9 cellular contexts compared by ENCODE assay signal in genomic region chr6:156795825-156796224, GRCh38. TPM values are rescaled to one million over a fixed set of nuclear protein-coding genes. Genes with fewer than 3 reads are reported as not detected.
A peak's percentile ranks its signal among the peaks of the same experiment; 100 is the strongest.
DNase-seq lines count a peak whose midpoint lies in the region; TF ChIP-seq lines count a peak whose summit lies in the region.
"Had no signal": no experiment of that assay in that cellular context is flagged by ENCODE, and none has a peak within 500 bp of the region (broad histone marks: within the 10 kb centered on the region; RNA-seq: fewer than 3 reads in every experiment).

No MANE protein-coding gene starts in this region.

- TF ChIP-seq CTCF in coronary artery (IDR thresholded peaks at IDR 0.05) = no peak
- no peak for TF ChIP-seq CTCF in nephron progenitor cell (IDR thresholded peaks at IDR 0.05)
- no peak for TF ChIP-seq CTCF in MM.1S (IDR thresholded peaks at IDR 0.05; ENCODE audit: low read length)

- H3K9ac ChIP-seq in MM.1S (ENCODE audit: low read length) = no peak overlapping the region

- H3K27ac Mint-ChIP-seq in nephron progenitor cell = peak overlapping the region; percentile 5

- H3K4me3 ChIP-seq in coronary artery = peak overlapping the region; percentile 1
- H3K4me3 ChIP-seq in MM.1S (ENCODE audit: low read length) = no peak overlapping the region

- peaks cover 63% of the 10 kb centered on the region for H3K4me1 Mint-ChIP-seq in nephron progenitor cell

- no peak overlapping the region for H2AFZ ChIP-seq in MM.1S (ENCODE audit: low read length)

- H4K20me1 ChIP-seq in MM.1S (ENCODE audit: insufficient read depth, low read length) = no peaks in the 10 kb centered on the region; the same call in 1 of the 2 replicates

- H3K79me2 ChIP-seq in MM.1S (ENCODE audit: low read length) = peaks cover 98% of the 10 kb centered on the region

- peaks cover 3% of the 10 kb centered on the region for H3K27me3 Mint-ChIP-seq in nephron progenitor cell (ENCODE audit: low read depth, poor library complexity)

- H3K9me3 ChIP-seq in MM.1S (replicated peaks; ENCODE audit: insufficient read depth, low read length) = no peaks in the 10 kb centered on the region

- peaks cover 15% of the 10 kb centered on the region for H3K36me3 Mint-ChIP-seq in nephron progenitor cell (ENCODE audit: low read depth)

- H3K27me3 ChIP-seq in MM.1S (replicated peaks; ENCODE audit: insufficient read depth, low read length) = no peaks in the 10 kb centered on the region

- H3K4me2 ChIP-seq in MM.1S (ENCODE audit: low read depth, low read length) = no peak overlapping the region

- H3K27ac ChIP-seq in coronary artery = no peak overlapping the region
- H3K27ac ChIP-seq in MM.1S (ENCODE audit: low read length) = no peak overlapping the region

- no peaks in the 10 kb centered on the region for H3K9me2 ChIP-seq in MM.1S (replicated peaks; ENCODE audit: insufficient read depth, low read length)

- DNase-seq in Ammon's horn (ENCODE audit: low spot score) (peak; percentile 63), LHCN-M2 (ENCODE audit: low read depth) (peak; percentile 48), coronary artery (ENCODE audit: low spot score) (no peak), nephron progenitor cell (no peak), NCI-H774 (lab: John Stamatoyannopoulos, UW) (no peak), RPMI8226 (no peak), MM.1S (no peak), DMS 273 (lab: John Stamatoyannopoulos, UW; ENCODE audit: unreplicated experiment) (no peak)
- DNase-seq: NCI-H446 had no signal

- H3F3A ChIP-seq in MM.1S (ENCODE audit: insufficient read depth, low read length) = no peaks in the 10 kb centered on the region

- no peaks in the 10 kb centered on the region for H3K36me3 ChIP-seq in MM.1S (replicated peaks; ENCODE audit: insufficient read depth, low read length)

- no peaks in the 10 kb centered on the region for H3K9me3 Mint-ChIP-seq in nephron progenitor cell

- no peaks in the 10 kb centered on the region for H3K4me1 ChIP-seq in MM.1S (ENCODE audit: low read length)

- H3K4me3 Mint-ChIP-seq in nephron progenitor cell = peak overlapping the region; percentile 16

RNA-seq across cellular contexts. Expression of gene ARID1B, which starts 18.6 kb away (rescaled TPM):
- 13.6 and 19.0 TPM in 2 replicates for total RNA-seq in LHCN-M2 (2014; rRNA removed)
- polyA plus RNA-seq in LHCN-M2 (2012) = 12.6 TPM

Comparison
In these comparisons a context has a peak if more than half of its experiments do, and no peak if none do; other contexts are left out.
1. DNase-seq: peak in Ammon's horn (single experiment) and LHCN-M2 (single experiment); none in coronary artery (single experiment), nephron progenitor cell (single experiment), NCI-H774 (single experiment), RPMI8226 (single experiment), MM.1S (single experiment) and DMS 273 (single experiment).